ENCODE assay signal across 8 cellular contexts in the genomic region with DNA sequence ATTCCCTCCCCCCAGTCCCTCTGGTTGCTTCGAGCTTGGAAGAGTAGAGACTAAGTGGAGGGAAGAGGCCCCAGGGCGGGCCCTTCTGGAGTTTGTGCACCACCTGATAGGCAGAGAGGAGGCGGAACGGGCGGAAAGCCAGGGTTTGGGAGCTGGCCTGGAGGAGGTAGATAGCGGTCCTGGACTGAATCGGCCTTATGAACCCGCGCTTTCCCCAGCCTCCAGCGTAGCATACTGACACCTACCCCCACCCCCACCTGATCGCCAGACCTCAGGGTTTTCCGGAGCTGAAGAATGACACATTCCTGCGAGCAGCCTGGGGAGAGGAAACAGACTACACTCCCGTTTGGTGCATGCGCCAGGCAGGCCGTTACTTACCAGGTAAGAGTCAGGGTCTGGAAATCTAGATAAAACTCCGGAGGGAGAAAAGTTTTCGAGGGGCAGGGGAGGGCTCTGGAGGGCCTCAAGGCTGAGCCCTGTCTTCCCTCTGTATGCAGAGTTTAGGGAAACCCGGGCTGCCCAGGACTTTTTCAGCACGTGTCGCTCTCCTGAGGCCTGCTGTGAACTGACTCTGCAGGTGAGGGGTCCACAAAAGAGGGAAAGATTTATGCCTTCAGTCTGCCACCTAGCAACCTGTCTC. TPM values are rescaled to one million over a fixed set of nuclear protein-coding genes. Genes with fewer than 3 reads are reported as not detected.
DNase-seq lines count a peak whose midpoint lies in the region; ATAC-seq and TF ChIP-seq lines count a peak whose summit lies in the region.

No MANE protein-coding gene starts in this region.

- CTCF ChIA-PET in activated CD4-positive, alpha-beta memory T cell treated with anti-CD3 and anti-CD28 coated beads, Interleukin-2, amount 10 ng/mL, durations not matched to agents 7 days and 5 days (lab: Charles Lee) = interaction anchor here (0.6 to 12.8 kb wide), 18 partner anchors 22 to 739 kb away, joined by 3 to 331 read pairs (median 12); partner anchors contain the start of genes EIF2B3, MUTYH, PLK3 and RNU5D-1

- peaks cover 23 to 26% of the 10 kb centered on the region in 2 donors for H3K36me3 ChIP-seq in stomach smooth muscle (ENCODE audit: control insufficient read depth in 2 of 2, insufficient read depth in 2 of 2, low read length in 2 of 2)

- peak overlapping the region; percentile 81 for H3K4me3 Mint-ChIP-seq in activated CD4-positive, alpha-beta memory T cell treated with anti-CD3 and anti-CD28 coated beads, Interleukin-2, amount 10 ng/mL, durations not matched to agents 7 days and 5 days

- no peaks in the 10 kb centered on the region for H3K9me3 ChIP-seq in stomach smooth muscle (ENCODE audit: control insufficient read depth in 2 of 2, low read length in 2 of 2)

- no peak for ATAC-seq in GM18861 (IDR thresholded peaks at IDR 0.05; ENCODE audit: unreplicated experiment)

- no peaks in the 10 kb centered on the region for H3K27me3 Mint-ChIP-seq in activated CD4-positive, alpha-beta memory T cell treated with anti-CD3 and anti-CD28 coated beads, Interleukin-2, amount 10 ng/mL, durations not matched to agents 7 days and 5 days

- peak; percentile 6 for DNase-seq in NCI-H1436 (lab: John Stamatoyannopoulos, UW)
- DNase-seq in NCI-H1436 treated with DMSO at 0.1 percent for 48 hours (lab: John Stamatoyannopoulos, UW) = no peak
- peak; percentile 58 for DNase-seq in NCI-H2171 treated with DMSO at 0.1 percent for 48 hours (lab: John Stamatoyannopoulos, UW)
- peak; percentile 32 for DNase-seq in activated CD4-positive, alpha-beta memory T cell treated with anti-CD3 and anti-CD28 coated beads, Interleukin-2, amount 10 ng/mL, durations not matched to agents 7 days and 5 days
- peak; percentile 99 to 100 for DNase-seq in erythroblast (lab: John Stamatoyannopoulos, UW)
- peak; percentile 51 for DNase-seq in mucosa of gallbladder (ENCODE audit: low spot score)

- no peaks in the 10 kb centered on the region for H3K27me3 ChIP-seq in stomach smooth muscle (ENCODE audit: control insufficient read depth in 1 of 2, insufficient read depth in 2 of 2, low read length in 2 of 2)

- peak; percentile 81 for TF ChIP-seq POLR2A in erythroblast (IDR thresholded peaks at IDR 0.05; ENCODE audit: low read length)

- peak overlapping the region; percentile 88 to 95 for H3K9ac ChIP-seq in stomach smooth muscle (ENCODE audit: low read length in 2 of 2)

- H3K27ac Mint-ChIP-seq in activated CD4-positive, alpha-beta memory T cell treated with anti-CD3 and anti-CD28 coated beads, Interleukin-2, amount 10 ng/mL, durations not matched to agents 7 days and 5 days = peak overlapping the region; percentile 85

- no peaks in the 10 kb centered on the region for H3K9me3 Mint-ChIP-seq in activated CD4-positive, alpha-beta memory T cell treated with anti-CD3 and anti-CD28 coated beads, Interleukin-2, amount 10 ng/mL, durations not matched to agents 7 days and 5 days

- H3K4me1 Mint-ChIP-seq in activated CD4-positive, alpha-beta memory T cell treated with anti-CD3 and anti-CD28 coated beads, Interleukin-2, amount 10 ng/mL, durations not matched to agents 7 days and 5 days = peaks cover 47% of the 10 kb centered on the region

- H3K36me3 Mint-ChIP-seq in activated CD4-positive, alpha-beta memory T cell treated with anti-CD3 and anti-CD28 coated beads, Interleukin-2, amount 10 ng/mL, durations not matched to agents 7 days and 5 days (ENCODE audit: low read depth) = peaks cover 20% of the 10 kb centered on the region

- POLR2A ChIA-PET in activated CD4-positive, alpha-beta memory T cell treated with anti-CD3 and anti-CD28 coated beads, Interleukin-2, amount 10 ng/mL, durations not matched to agents 7 days and 5 days (lab: Charles Lee) = interaction anchor here (0.8 to 5.8 kb wide), 23 partner anchors 16 to 571 kb away, joined by 3 to 76 read pairs (median 14); partner anchors contain the start of genes BTBD19, DYNLT4, EIF2B3 and HPDL

- H3K4me1 ChIP-seq in stomach smooth muscle (ENCODE audit: control insufficient read depth, insufficient read depth, low read length) = peaks cover 53% of the 10 kb centered on the region

- peak overlapping the region; percentile 91 for H3K27ac ChIP-seq in stomach smooth muscle (ENCODE audit: low read length)

- peak overlapping the region; percentile 91 to 93 for H3K4me3 ChIP-seq in stomach smooth muscle (ENCODE audit: low read length in 2 of 2)

RNA-seq across cellular contexts. Expression of gene UROD, which starts 0.7 kb away (rescaled TPM):
- total RNA-seq in activated CD4-positive, alpha-beta memory T cell treated with anti-CD3 and anti-CD28 coated beads, Interleukin-2, amount 10 ng/mL, durations not matched to agents 7 days and 5 days = 10 to 100 TPM; 67.1 to 74.9 TPM
- total RNA-seq in mucosa of gallbladder = 53.5 TPM

RNA-seq across cellular contexts. Expression of gene HECTD3, which starts 1.6 kb away (rescaled TPM):
- total RNA-seq in activated CD4-positive, alpha-beta memory T cell treated with anti-CD3 and anti-CD28 coated beads, Interleukin-2, amount 10 ng/mL, durations not matched to agents 7 days and 5 days = 10 to 100 TPM; 40.3 to 43.5 TPM
- 59.6 TPM for total RNA-seq in mucosa of gallbladder

RNA-seq across cellular contexts. Expression of gene EIF2B3, which starts 26.4 kb away (rescaled TPM):
- total RNA-seq in activated CD4-positive, alpha-beta memory T cell treated with anti-CD3 and anti-CD28 coated beads, Interleukin-2, amount 10 ng/mL, durations not matched to agents 7 days and 5 days = 10 to 100 TPM; 18.2 to 18.5 TPM
- 19.3 TPM for total RNA-seq in mucosa of gallbladder
